12 cellular contexts compared by ENCODE assay signal in the genomic region with DNA sequence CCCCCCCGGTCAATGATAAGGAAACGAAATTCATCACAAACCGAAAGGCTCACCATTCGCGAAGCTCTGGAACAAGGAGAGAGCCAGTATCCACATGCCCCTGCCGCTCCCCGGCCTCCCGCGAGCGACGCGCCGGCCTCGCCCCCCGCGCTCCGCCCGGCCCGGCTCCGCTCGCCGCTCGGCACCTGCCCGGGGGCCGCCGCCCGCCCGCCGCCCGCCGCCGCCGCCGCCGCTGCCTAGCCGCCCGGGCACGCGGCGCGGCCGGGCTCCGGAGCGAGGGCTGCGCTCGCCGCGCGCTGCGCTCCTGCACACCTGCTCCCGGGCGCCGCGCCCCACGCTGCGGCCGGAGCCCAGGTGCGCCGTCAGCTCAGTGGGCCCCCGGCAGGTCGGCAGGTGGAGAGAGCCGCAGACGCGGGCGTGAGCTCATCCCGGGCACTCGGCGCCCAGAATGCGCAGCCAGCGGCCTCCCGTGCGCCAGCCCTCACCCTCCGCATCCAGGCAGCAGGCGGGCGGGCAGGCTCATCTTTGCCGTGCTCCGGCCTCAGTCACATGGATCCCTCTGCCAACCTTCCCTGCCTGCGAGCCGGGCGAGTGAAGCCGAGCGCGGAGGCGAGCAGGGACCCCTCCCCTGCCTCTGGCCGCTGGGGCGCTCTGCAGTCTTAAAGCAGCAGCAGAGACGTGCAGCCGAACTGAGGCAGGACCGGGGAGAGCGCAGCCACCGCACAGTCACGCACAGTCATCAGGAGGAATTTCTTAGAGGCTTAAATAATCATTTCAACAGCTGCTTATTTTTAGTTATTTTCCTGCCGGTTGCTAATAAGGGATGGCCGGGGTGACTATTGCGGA. TPM values are rescaled to one million over a fixed set of nuclear protein-coding genes. Genes with fewer than 3 reads are reported as not detected.
A peak's percentile ranks its signal among the peaks of the same experiment; 100 is the strongest.
DNase-seq lines count a peak whose midpoint lies in the region; ATAC-seq, FAIRE-seq and TF ChIP-seq lines count a peak whose summit lies in the region.
"Had no signal": no experiment of that assay in that cellular context is flagged by ENCODE, and none has a peak within 500 bp of the region (broad histone marks: within the 10 kb centered on the region; RNA-seq: fewer than 3 reads in every experiment).

A gene with protein sequence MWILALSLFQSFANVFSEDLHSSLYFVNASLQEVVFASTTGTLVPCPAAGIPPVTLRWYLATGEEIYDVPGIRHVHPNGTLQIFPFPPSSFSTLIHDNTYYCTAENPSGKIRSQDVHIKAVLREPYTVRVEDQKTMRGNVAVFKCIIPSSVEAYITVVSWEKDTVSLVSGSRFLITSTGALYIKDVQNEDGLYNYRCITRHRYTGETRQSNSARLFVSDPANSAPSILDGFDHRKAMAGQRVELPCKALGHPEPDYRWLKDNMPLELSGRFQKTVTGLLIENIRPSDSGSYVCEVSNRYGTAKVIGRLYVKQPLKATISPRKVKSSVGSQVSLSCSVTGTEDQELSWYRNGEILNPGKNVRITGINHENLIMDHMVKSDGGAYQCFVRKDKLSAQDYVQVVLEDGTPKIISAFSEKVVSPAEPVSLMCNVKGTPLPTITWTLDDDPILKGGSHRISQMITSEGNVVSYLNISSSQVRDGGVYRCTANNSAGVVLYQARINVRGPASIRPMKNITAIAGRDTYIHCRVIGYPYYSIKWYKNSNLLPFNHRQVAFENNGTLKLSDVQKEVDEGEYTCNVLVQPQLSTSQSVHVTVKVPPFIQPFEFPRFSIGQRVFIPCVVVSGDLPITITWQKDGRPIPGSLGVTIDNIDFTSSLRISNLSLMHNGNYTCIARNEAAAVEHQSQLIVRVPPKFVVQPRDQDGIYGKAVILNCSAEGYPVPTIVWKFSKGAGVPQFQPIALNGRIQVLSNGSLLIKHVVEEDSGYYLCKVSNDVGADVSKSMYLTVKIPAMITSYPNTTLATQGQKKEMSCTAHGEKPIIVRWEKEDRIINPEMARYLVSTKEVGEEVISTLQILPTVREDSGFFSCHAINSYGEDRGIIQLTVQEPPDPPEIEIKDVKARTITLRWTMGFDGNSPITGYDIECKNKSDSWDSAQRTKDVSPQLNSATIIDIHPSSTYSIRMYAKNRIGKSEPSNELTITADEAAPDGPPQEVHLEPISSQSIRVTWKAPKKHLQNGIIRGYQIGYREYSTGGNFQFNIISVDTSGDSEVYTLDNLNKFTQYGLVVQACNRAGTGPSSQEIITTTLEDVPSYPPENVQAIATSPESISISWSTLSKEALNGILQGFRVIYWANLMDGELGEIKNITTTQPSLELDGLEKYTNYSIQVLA (N-terminal part only) (minus strand): TSS at position 593 of the 846 bp plus-strand sequence. CDS start 497 bp downstream, at position 96.

- intact Hi-C loops in activated T-helper 2 cell treated with anti-CD3 and anti-CD28 coated beads, Interferon-gamma antibody, Interleukin-2, Interleukin-4, amounts not matched to agents 10 μg/mL and 5 μg/mL and 100 μg/mL, durations not matched to agents 14 hours and 24 hours and 36 hours (cut with micrococcal nuclease), result no loop called here
- intact Hi-C loops in kidney (cut with DNase I), result no loop called here

- peak within 1 kb of the TSS; percentile 77 for H3K4me2 ChIP-seq in GM23338

- H3K27ac ChIP-seq in GM23338 (ENCODE audit: low read depth) (no peak within 1 kb of the TSS), kidney (ENCODE audit: low read depth in 2 of 2, low read length in 2 of 2) (no peak within 1 kb of the TSS)
- H3K27ac ChIP-seq: thoracic aorta had no signal

- no peaks in the 10 kb centered on the region for H3K9me2 ChIP-seq in GM23338 (ENCODE audit: insufficient read depth)

- no peak for FAIRE-seq in kidney (lab: Jason Lieb, UNC)
- FAIRE-seq: colon had no signal

- H3K4me1 ChIP-seq in GM23338 (ENCODE audit: insufficient read depth), result peaks cover 9% of the 10 kb centered on the region; the same call in 1 of the 2 replicates
- H3K4me1 ChIP-seq in kidney (ENCODE audit: control insufficient read depth in 1 of 2, insufficient read depth in 1 of 2, low read depth in 1 of 2, low read length in 2 of 2), result no peaks in the 10 kb centered on the region

- H3K27ac Mint-ChIP-seq in GM23338 (no peak within 1 kb of the TSS), neural crest cell (ENCODE audit: unreplicated experiment) (no peak within 1 kb of the TSS)
- no peak within 1 kb of the TSS for H3K27ac Mint-ChIP-seq in activated T-helper 2 cell treated with anti-CD3 and anti-CD28 coated beads, Interferon-gamma antibody, Interleukin-2, Interleukin-4, amounts not matched to agents 10 μg/mL and 5 μg/mL and 100 μg/mL, durations not matched to agents 14 hours and 24 hours and 36 hours
- H3K27ac Mint-ChIP-seq: activated CD4-positive, alpha-beta memory T cell treated with anti-CD3 and anti-CD28 coated beads, Interleukin-2, amount 10 ng/mL, durations not matched to agents 7 days and 5 days had no signal

- H3K4me3 Mint-ChIP-seq in GM23338 (peak within 1 kb of the TSS; percentile 66), neural crest cell (peak within 1 kb of the TSS; percentile 83)
- H3K4me3 Mint-ChIP-seq in activated T-helper 2 cell treated with anti-CD3 and anti-CD28 coated beads, Interferon-gamma antibody, Interleukin-2, Interleukin-4, amounts not matched to agents 10 μg/mL and 5 μg/mL and 100 μg/mL, durations not matched to agents 14 hours and 24 hours and 36 hours (ENCODE audit: low read depth), result no peak within 1 kb of the TSS
- H3K4me3 Mint-ChIP-seq: activated CD4-positive, alpha-beta memory T cell treated with anti-CD3 and anti-CD28 coated beads, Interleukin-2, amount 10 ng/mL, durations not matched to agents 7 days and 5 days had no signal

- H3K27me3 ChIP-seq in GM23338 (ENCODE audit: insufficient read depth), result peaks cover 28% of the 10 kb centered on the region

- H3K79me2 ChIP-seq in GM23338 (replicated peaks; ENCODE audit: insufficient read depth), result no peaks in the 10 kb centered on the region

- H3K4me1 Mint-ChIP-seq in GM23338 (peaks cover 8% of the 10 kb centered on the region; the same call in 2 of the 3 replicates), neural crest cell (peaks cover 14% of the 10 kb centered on the region)
- H3K4me1 Mint-ChIP-seq in activated T-helper 2 cell treated with anti-CD3 and anti-CD28 coated beads, Interferon-gamma antibody, Interleukin-2, Interleukin-4, amounts not matched to agents 10 μg/mL and 5 μg/mL and 100 μg/mL, durations not matched to agents 14 hours and 24 hours and 36 hours (ENCODE audit: low read depth), result no peaks in the 10 kb centered on the region
- H3K4me1 Mint-ChIP-seq: activated CD4-positive, alpha-beta memory T cell treated with anti-CD3 and anti-CD28 coated beads, Interleukin-2, amount 10 ng/mL, durations not matched to agents 7 days and 5 days had no signal

- no peaks in the 10 kb centered on the region for H3K9me3 ChIP-seq in kidney (ENCODE audit: control insufficient read depth in 1 of 2, low read length in 2 of 2)
- H3K9me3 ChIP-seq: thoracic aorta had no signal

- H3K36me3 Mint-ChIP-seq in GM23338 (ENCODE audit: low read depth) (peaks cover 7% of the 10 kb centered on the region; the same call in 2 of the 3 replicates), neural crest cell (ENCODE audit: low read depth) (no peaks in the 10 kb centered on the region)
- H3K36me3 Mint-ChIP-seq in activated T-helper 2 cell treated with anti-CD3 and anti-CD28 coated beads, Interferon-gamma antibody, Interleukin-2, Interleukin-4, amounts not matched to agents 10 μg/mL and 5 μg/mL and 100 μg/mL, durations not matched to agents 14 hours and 24 hours and 36 hours (ENCODE audit: low read depth), result no peaks in the 10 kb centered on the region

- TF ChIP-seq CTCF in GM23338 (conservative IDR thresholded peaks at IDR 0.05; ENCODE audit: low read depth in 2 of 2), result no peak
- no peak for TF ChIP-seq CTCF in neural crest cell (conservative IDR thresholded peaks at IDR 0.05)
- no peak for TF ChIP-seq CTCF in kidney (IDR thresholded peaks at IDR 0.05; ENCODE audit: borderline replicate concordance, extremely low read depth, insufficient read depth)

- H3K9me3 Mint-ChIP-seq in GM23338 (peaks cover 68% of the 10 kb centered on the region), neural crest cell (no peaks in the 10 kb centered on the region)
- H3K9me3 Mint-ChIP-seq in activated T-helper 2 cell treated with anti-CD3 and anti-CD28 coated beads, Interferon-gamma antibody, Interleukin-2, Interleukin-4, amounts not matched to agents 10 μg/mL and 5 μg/mL and 100 μg/mL, durations not matched to agents 14 hours and 24 hours and 36 hours, result no peaks in the 10 kb centered on the region
- H3K9me3 Mint-ChIP-seq: activated CD4-positive, alpha-beta memory T cell treated with anti-CD3 and anti-CD28 coated beads, Interleukin-2, amount 10 ng/mL, durations not matched to agents 7 days and 5 days had no signal

- H3K27me3 Mint-ChIP-seq in GM23338 (ENCODE audit: insufficient read depth, low read depth, poor library complexity), result peaks cover 17% of the 10 kb centered on the region
- H3K27me3 Mint-ChIP-seq in neural crest cell (ENCODE audit: low read depth), result peaks cover 80% of the 10 kb centered on the region
- peaks cover 31% of the 10 kb centered on the region for H3K27me3 Mint-ChIP-seq in activated T-helper 2 cell treated with anti-CD3 and anti-CD28 coated beads, Interferon-gamma antibody, Interleukin-2, Interleukin-4, amounts not matched to agents 10 μg/mL and 5 μg/mL and 100 μg/mL, durations not matched to agents 14 hours and 24 hours and 36 hours (ENCODE audit: low read depth)

- DNase-seq in GM23338 (ENCODE audit: low spot score) (peak; percentile 41), NCI-H2196 (lab: John Stamatoyannopoulos, UW; ENCODE audit: unreplicated experiment) (peak; percentile 32), ecto neural progenitor cell (ENCODE audit: low spot score) (peak; percentile 71), neural crest cell (ENCODE audit: low read depth, low spot score) (peak; percentile 28), kidney (no peak), hepatic stellate cell (ENCODE audit: low spot score) (no peak)
- DNase-seq in activated T-helper 2 cell treated with anti-CD3 and anti-CD28 coated beads, Interferon-gamma antibody, Interleukin-2, Interleukin-4, amounts not matched to agents 10 μg/mL and 5 μg/mL and 100 μg/mL, durations not matched to agents 14 hours and 24 hours and 36 hours (ENCODE audit: low spot score), result no peak
- DNase-seq: activated CD4-positive, alpha-beta memory T cell treated with anti-CD3 and anti-CD28 coated beads, Interleukin-2, amount 10 ng/mL, durations not matched to agents 7 days and 5 days; left colon had no signal

- H3F3A ChIP-seq in GM23338 (replicated peaks; ENCODE audit: low read depth), result no peaks in the 10 kb centered on the region

- ATAC-seq in GM23338 (peak; percentile 88), GM19397 (IDR thresholded peaks at IDR 0.05; ENCODE audit: unreplicated experiment) (no peak)
- ATAC-seq: left colon had no signal

- no peaks in the 10 kb centered on the region; the same call in 1 of the 2 replicates for H3K36me3 ChIP-seq in GM23338 (ENCODE audit: insufficient read depth)
- H3K36me3 ChIP-seq in kidney (ENCODE audit: control insufficient read depth in 1 of 2, insufficient read depth in 2 of 2, low read length in 2 of 2), result no peaks in the 10 kb centered on the region
- H3K36me3 ChIP-seq: thoracic aorta had no signal

- H3K4me3 ChIP-seq in GM23338 (peak within 1 kb of the TSS; percentile 47), kidney (ENCODE audit: low read length in 2 of 2) (no peak within 1 kb of the TSS)
- H3K4me3 ChIP-seq: thoracic aorta had no signal

- H3K9ac ChIP-seq in kidney (ENCODE audit: low read length in 2 of 2), result no peak within 1 kb of the TSS

- H2AFZ ChIP-seq in GM23338, result 0 out of 2 replicates have a peak within 1 kb of the TSS, but pooled peaks have one; percentile 47

- H4K20me1 ChIP-seq in GM23338 (replicated peaks; ENCODE audit: insufficient read depth), result no peaks in the 10 kb centered on the region

RNA-seq across cellular contexts. Expression of the gene that starts here (rescaled TPM):
- total RNA-seq in GM23338 (2014; rRNA removed; shearing (Covaris generic)), result 0.07 TPM in 1 of 2 replicates, not detected in the other
- polyA plus RNA-seq in GM23338 (2016; fragmentation: Nextera tagmentation; extraction: Ambion mirVana) (not detected in 2 replicates), kidney (ENCODE audit: insufficient read depth, low read depth, low replicate concordance) (not detected)
- total RNA-seq in neural crest cell (0.19 and 0.23 TPM in 2 replicates), kidney (not detected)
- total RNA-seq in activated T-helper 2 cell treated with anti-CD3 and anti-CD28 coated beads, Interferon-gamma antibody, Interleukin-2, Interleukin-4, amounts not matched to agents 10 μg/mL and 5 μg/mL and 100 μg/mL, durations not matched to agents 14 hours and 24 hours and 36 hours, result not detected in 2 replicates
- total RNA-seq: activated CD4-positive, alpha-beta memory T cell treated with anti-CD3 and anti-CD28 coated beads, Interleukin-2, amount 10 ng/mL, durations not matched to agents 7 days and 5 days; left colon; thoracic aorta had no signal

Comparison
In these comparisons a context has a peak if more than half of its experiments do, and no peak if none do; other contexts are left out.
1. Peak in DNase-seq, ATAC-seq, H3K4me3 ChIP-seq and H3K4me2 ChIP-seq in GM23338; RNA of the gene not detected or under 1 TPM.
2. Peak in DNase-seq in neural crest cell; RNA of the gene not detected or under 1 TPM.
3. DNase-seq: peak in NCI-H2196 (single experiment) and ecto neural progenitor cell (single experiment); none in activated T-helper 2 cell treated with anti-CD3 and anti-CD28 coated beads, Interferon-gamma antibody, Interleukin-2, Interleukin-4, amounts not matched to agents 10 μg/mL and 5 μg/mL and 100 μg/mL, durations not matched to agents 14 hours and 24 hours and 36 hours (single experiment), kidney (single experiment) and hepatic stellate cell (single experiment).